ENCODE assay signal across 1 cellular context in the genomic region with DNA sequence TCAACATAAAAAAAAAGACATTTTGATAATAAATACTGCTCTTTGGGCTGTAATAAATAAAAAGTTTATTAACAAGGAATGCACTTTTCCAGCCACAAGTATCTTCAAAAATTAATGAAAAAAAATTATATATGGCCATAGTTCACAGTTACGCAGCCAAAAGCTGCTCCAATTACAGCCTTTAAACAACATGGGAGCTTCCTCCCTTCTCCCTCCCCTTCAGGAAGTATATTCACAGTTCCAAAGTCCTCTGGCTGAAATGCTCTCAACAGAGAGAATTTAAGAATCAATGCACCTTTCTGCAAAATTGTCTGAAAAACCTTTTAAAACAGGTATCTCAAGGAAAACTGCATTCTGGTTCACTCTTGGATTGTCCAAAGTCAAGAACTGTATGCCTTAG.
TF ChIP-seq lines count a peak whose summit lies in the region.

No MANE protein-coding gene starts in this region.

TF ChIP-seq in A549, 52 proteins besides CTCF, POLR2A, EP300 and RAD21 (continued from another document):
- peak; percentile 4; the same call in 1 of the 3 replicates for TF ChIP-seq SMC3 (IDR thresholded peaks at IDR 0.05)
